ENCODE assay signal across 8 cellular contexts in genomic region chr2:152336854-152337510, GRCh38. TPM values are rescaled to one million over a fixed set of nuclear protein-coding genes. Genes with fewer than 3 reads are reported as not detected.
DNase-seq lines count a peak whose midpoint lies in the region; ATAC-seq and TF ChIP-seq lines count a peak whose summit lies in the region.

No MANE protein-coding gene starts in this region.

- no peak overlapping the region for H2BK15ac ChIP-seq in H9 (ENCODE audit: low read depth, low read length)

- intact Hi-C loops in activated T-helper 2 cell treated with anti-CD3 and anti-CD28 coated beads, Interferon-gamma antibody, Interleukin-2, Interleukin-4, amounts not matched to agents 10 μg/mL and 5 μg/mL and 100 μg/mL, durations not matched to agents 14 hours and 24 hours and 36 hours (cut with micrococcal nuclease): loop anchor here (5.0 to 10.0 kb wide), 3 partner anchors 188 to 235 kb away; no protein-coding TSS in a partner anchor
- intact Hi-C loops in left ventricle myocardium superior (cut with micrococcal nuclease): no loop called here

- no peak for TF ChIP-seq CTCF in H9 (conservative IDR thresholded peaks at IDR 0.05)

- DNase-seq in ACHN: peak; percentile 37
- peak; percentile 40 for DNase-seq in H9
- DNase-seq in activated T-helper 2 cell treated with anti-CD3 and anti-CD28 coated beads, Interferon-gamma antibody, Interleukin-2, Interleukin-4, amounts not matched to agents 10 μg/mL and 5 μg/mL and 100 μg/mL, durations not matched to agents 14 hours and 24 hours and 36 hours (ENCODE audit: low spot score): no peak
- DNase-seq in left ventricle myocardium superior: peak; percentile 29
- DNase-seq in retina: peak; percentile 62
- no peak for DNase-seq in SKM-1 treated with dmso at 0.1 percent for 144 hours (lab: John Stamatoyannopoulos, UW; ENCODE audit: unreplicated experiment)

- H3K79me1 ChIP-seq in H9 (ENCODE audit: insufficient read depth, low read depth, low read length, poor library complexity, severe bottlenecking): peaks cover 6% of the 10 kb centered on the region

- no peak overlapping the region for H4K5ac ChIP-seq in H9 (ENCODE audit: insufficient read length, low read depth, low read length)

- H4K20me1 ChIP-seq in H9 (ENCODE audit: control insufficient read depth, insufficient read depth, insufficient read length): no peaks in the 10 kb centered on the region

- no peaks in the 10 kb centered on the region; a peak in 1 of 5 replicates for H3K9me3 Mint-ChIP-seq in H9
- no peaks in the 10 kb centered on the region for H3K9me3 Mint-ChIP-seq in activated T-helper 2 cell treated with anti-CD3 and anti-CD28 coated beads, Interferon-gamma antibody, Interleukin-2, Interleukin-4, amounts not matched to agents 10 μg/mL and 5 μg/mL and 100 μg/mL, durations not matched to agents 14 hours and 24 hours and 36 hours

- peaks cover 12% of the 10 kb centered on the region for H3K23me2 ChIP-seq in H9 (ENCODE audit: insufficient read length, low read depth, low read length, poor library complexity, severe bottlenecking)

- no peaks in the 10 kb centered on the region for H3K4me1 ChIP-seq in H9 (ENCODE audit: insufficient read depth, low read length)

- H3K56ac ChIP-seq in H9 (ENCODE audit: insufficient read length, low read depth, low read length): no peak overlapping the region

- no peak overlapping the region for H2AFZ ChIP-seq in H9 (ENCODE audit: low read length)

- peak overlapping the region; percentile 89 to 92 for H3K4me3 Mint-ChIP-seq in H9
- peak overlapping the region; percentile 90 for H3K4me3 Mint-ChIP-seq in activated T-helper 2 cell treated with anti-CD3 and anti-CD28 coated beads, Interferon-gamma antibody, Interleukin-2, Interleukin-4, amounts not matched to agents 10 μg/mL and 5 μg/mL and 100 μg/mL, durations not matched to agents 14 hours and 24 hours and 36 hours (ENCODE audit: low read depth)

- no peak overlapping the region for H3T11ph ChIP-seq in H9 (ENCODE audit: low read length)

- no peaks in the 10 kb centered on the region for H3K27me3 ChIP-seq in H9 (ENCODE audit: insufficient read depth, low read length)

- no peak overlapping the region for H2AK5ac ChIP-seq in H9 (ENCODE audit: insufficient read length, low read length)

- no peak overlapping the region for H3K14ac ChIP-seq in H9 (ENCODE audit: insufficient read depth, low read length)

- in situ Hi-C loops in ACHN (cut with HindIII; ENCODE audit: low pct_ligation_motif_present, low pct_unique_long_range_greater_than_20kb, low sequenced_read_pairs): no loop called here

- ATAC-seq in left ventricle myocardium superior: no peak
- ATAC-seq in HG03108 (IDR thresholded peaks at IDR 0.05; ENCODE audit: unreplicated experiment): no peak
- no peak for ATAC-seq in GM18519 (IDR thresholded peaks at IDR 0.05; ENCODE audit: low FRiP score, unreplicated experiment)

- H3K27me3 Mint-ChIP-seq in H9 (ENCODE audit: low read depth): peaks cover 9% of the 10 kb centered on the region
- H3K27me3 Mint-ChIP-seq in activated T-helper 2 cell treated with anti-CD3 and anti-CD28 coated beads, Interferon-gamma antibody, Interleukin-2, Interleukin-4, amounts not matched to agents 10 μg/mL and 5 μg/mL and 100 μg/mL, durations not matched to agents 14 hours and 24 hours and 36 hours (ENCODE audit: low read depth): peaks cover 35% of the 10 kb centered on the region

- peaks cover 43 to 45% of the 10 kb centered on the region in 2 experiments for H3K4me1 Mint-ChIP-seq in H9
- peaks cover 17% of the 10 kb centered on the region for H3K4me1 Mint-ChIP-seq in activated T-helper 2 cell treated with anti-CD3 and anti-CD28 coated beads, Interferon-gamma antibody, Interleukin-2, Interleukin-4, amounts not matched to agents 10 μg/mL and 5 μg/mL and 100 μg/mL, durations not matched to agents 14 hours and 24 hours and 36 hours (ENCODE audit: low read depth)

- 0 out of 7 replicates have a peak overlapping the region, but pooled peaks of 2 of the 3 experiments have one; percentile 3 to 78 for H3K27ac Mint-ChIP-seq in H9
- peak overlapping the region; percentile 76 for H3K27ac Mint-ChIP-seq in activated T-helper 2 cell treated with anti-CD3 and anti-CD28 coated beads, Interferon-gamma antibody, Interleukin-2, Interleukin-4, amounts not matched to agents 10 μg/mL and 5 μg/mL and 100 μg/mL, durations not matched to agents 14 hours and 24 hours and 36 hours

- no peak overlapping the region for H3K18ac ChIP-seq in H9 (ENCODE audit: insufficient read length, low read depth, low read length)

- H2BK12ac ChIP-seq in H9 (ENCODE audit: insufficient read length, low read depth, low read length): no peak overlapping the region

- H3K23ac ChIP-seq in H9 (ENCODE audit: insufficient read length, low read depth, low read length): no peak overlapping the region

- no peak overlapping the region for H4K91ac ChIP-seq in H9 (ENCODE audit: insufficient read length, low read depth, low read length)

- H2BK120ac ChIP-seq in H9 (ENCODE audit: low read depth, low read length, poor library complexity, severe bottlenecking): no peak overlapping the region

- H3K36me3 Mint-ChIP-seq in H9 (ENCODE audit: insufficient read depth in 1 of 3, low read depth in 3 of 3): no peaks in the 10 kb centered on the region
- H3K36me3 Mint-ChIP-seq in activated T-helper 2 cell treated with anti-CD3 and anti-CD28 coated beads, Interferon-gamma antibody, Interleukin-2, Interleukin-4, amounts not matched to agents 10 μg/mL and 5 μg/mL and 100 μg/mL, durations not matched to agents 14 hours and 24 hours and 36 hours (ENCODE audit: low read depth): peaks cover 9% of the 10 kb centered on the region

- no CpG with 5 or more reads among the region's 12 CpGs for WGBS in H9 (ENCODE audit: extremely low coverage, insufficient read length, low lambda C conversion rate)

- no peak overlapping the region for H4K8ac ChIP-seq in H9 (replicated peaks; ENCODE audit: insufficient read length, low read depth, low read length)

- H3K27ac ChIP-seq in H9 (ENCODE audit: insufficient read length, low read depth, low read length): no peak overlapping the region

- no peak overlapping the region for H2BK20ac ChIP-seq in H9 (ENCODE audit: low read depth, low read length, poor library complexity, severe bottlenecking)

- no peak overlapping the region for H2BK5ac ChIP-seq in H9 (ENCODE audit: insufficient read length, low read length)

- peak overlapping the region; percentile 73 for H3K4me2 ChIP-seq in H9 (ENCODE audit: insufficient read depth, insufficient read length, low read length)

- H3K4ac ChIP-seq in H9 (ENCODE audit: low read depth, low read length): no peak overlapping the region

- peak overlapping the region; percentile 24 for H3K9ac ChIP-seq in H9 (ENCODE audit: extremely low read depth, insufficient read length, low read length)

- H3K79me2 ChIP-seq in H9 (ENCODE audit: insufficient read depth, low read length): peaks cover 10% of the 10 kb centered on the region; the same call in 1 of the 2 replicates

- H3K9me3 ChIP-seq in H9 (ENCODE audit: control insufficient read depth, low read depth, low read length): no peaks in the 10 kb centered on the region

RNA-seq across cellular contexts. Expression of gene FMNL2, which starts 2.0 kb away (rescaled TPM):
- total RNA-seq in H9 (2021) (30.3 and 33.6 TPM in 2 replicates), left ventricle myocardium superior (6.4 TPM)
- total RNA-seq in activated T-helper 2 cell treated with anti-CD3 and anti-CD28 coated beads, Interferon-gamma antibody, Interleukin-2, Interleukin-4, amounts not matched to agents 10 μg/mL and 5 μg/mL and 100 μg/mL, durations not matched to agents 14 hours and 24 hours and 36 hours: 14.0 and 14.3 TPM in 2 replicates

Comparison
In these comparisons a context has a peak if more than half of its experiments do, and no peak if none do; other contexts are left out.
1. DNase-seq: peak in ACHN (single experiment), H9 (single experiment), left ventricle myocardium superior (single experiment) and retina (single experiment); none in activated T-helper 2 cell treated with anti-CD3 and anti-CD28 coated beads, Interferon-gamma antibody, Interleukin-2, Interleukin-4, amounts not matched to agents 10 μg/mL and 5 μg/mL and 100 μg/mL, durations not matched to agents 14 hours and 24 hours and 36 hours (single experiment) and SKM-1 treated with dmso at 0.1 percent for 144 hours (single experiment).